Comparison of ENCODE assay signal across 25 cellular contexts in the genomic region with DNA sequence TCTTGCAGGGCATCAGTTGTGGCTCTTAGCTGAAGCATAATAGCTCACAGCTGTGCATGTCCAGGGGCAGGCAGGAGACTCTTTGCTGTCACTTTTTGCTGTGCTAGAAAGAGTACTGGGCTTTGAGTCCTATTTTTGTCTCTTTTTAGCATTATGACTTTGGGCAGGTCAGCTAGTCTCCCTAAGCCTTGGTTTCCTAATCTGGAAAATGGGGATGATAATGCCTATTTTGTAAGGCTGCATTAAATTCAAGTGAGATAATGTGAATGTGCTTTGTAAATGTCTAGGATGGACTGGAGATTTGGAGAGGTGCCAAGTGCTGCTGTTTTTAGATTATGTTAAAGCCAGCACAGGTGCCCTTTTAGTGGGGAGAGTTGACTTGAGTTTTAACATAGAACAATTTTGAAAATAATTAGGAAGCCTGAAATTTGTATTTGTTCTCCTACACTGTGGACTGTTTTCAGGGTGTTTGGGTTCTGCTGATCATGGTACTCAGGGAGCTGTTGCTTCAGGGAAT. TPM values are rescaled to one million over a fixed set of nuclear protein-coding genes. Genes with fewer than 3 reads are reported as not detected.
"Had no signal": no experiment of that assay in that cellular context is flagged by ENCODE, and none has a peak within 500 bp of the region (broad histone marks: within the 10 kb centered on the region; RNA-seq: fewer than 3 reads in every experiment).

No MANE protein-coding gene starts in this region.

- H3K27me3 ChIP-seq: esophagus squamous epithelium, gastrocnemius medialis, pancreas, right atrium auricular region, tibial artery had no signal

- H3K36me3 ChIP-seq: gastrocnemius medialis, pancreas, right atrium auricular region had no signal

- ATAC-seq: activated naive CD4-positive, alpha-beta T cell treated with anti-CD3 and anti-CD28 coated beads, Interleukin-2, amount 50 U/mL, for 72 hours; gastrocnemius medialis; left ventricle myocardium superior; natural killer cell treated with Interleukin-12 subunit alpha and Interleukin-12 subunit beta and Interleukin-15 and Interleukin-18, amount 100 ng/mL, for 72 hours; pancreas; psoas muscle; stimulated activated naive CD8-positive, alpha-beta T cell treated with anti-CD3 and anti-CD28 coated beads, Interleukin-15, amount 100 ng/mL, for 72 hours; WTC11 had no signal

- H3K27ac ChIP-seq: esophagus squamous epithelium, gastrocnemius medialis, pancreas, psoas muscle, right atrium auricular region, tibial artery had no signal

- H3K9me3 ChIP-seq: esophagus squamous epithelium, gastrocnemius medialis, pancreas, psoas muscle, right atrium auricular region, tibial artery had no signal

- H3K4me1 ChIP-seq: pancreas, tibial artery had no signal

- DNase-seq: activated T-cell treated with anti-CD3 and anti-CD28 coated beads, Interleukin-2, amount 50 U/mL, for 1 hour; central memory CD4-positive, alpha-beta T cell; dermis blood vessel endothelial cell; effector CD8-positive, alpha-beta T cell; esophagus squamous epithelium; gastrocnemius medialis; hypothalamus; left ventricle myocardium superior; mammary epithelial cell; pancreas; psoas muscle; stimulated activated CD4-positive, alpha-beta T cell treated with anti-CD3 and anti-CD28 coated beads, Interleukin-12 subunit alpha, Interleukin-12 subunit beta, amount 100 ng/mL, for 4 hours; stimulated activated CD4-positive, alpha-beta T cell treated with anti-CD3 and anti-CD28 coated beads, Interleukin-4, amount 100 ng/mL, for 4 hours; stimulated activated naive CD8-positive, alpha-beta T cell treated with anti-CD3 and anti-CD28 coated beads, Interleukin-15, amount 100 ng/mL, for 72 hours; T1000; tibial artery had no signal

- H3K4me3 ChIP-seq: esophagus squamous epithelium, gastrocnemius medialis, pancreas, psoas muscle, right atrium auricular region, tibial artery had no signal

RNA-seq across cellular contexts. Expression of a gene that starts 25.0 kb away (rescaled TPM):
- total RNA-seq: activated naive CD4-positive, alpha-beta T cell treated with anti-CD3 and anti-CD28 coated beads, Interleukin-2, amount 50 U/mL, for 72 hours; astrocyte; dermis blood vessel endothelial cell; endothelial cell of umbilical vein; esophagus squamous epithelium; gastrocnemius medialis; left ventricle myocardium superior; mammary epithelial cell; mesothelial cell of epicardium; natural killer cell treated with Interleukin-12 subunit alpha and Interleukin-12 subunit beta and Interleukin-15 and Interleukin-18, amount 100 ng/mL, for 72 hours; pancreas; psoas muscle; right atrium auricular region; skeletal muscle tissue; ureter; WTC11 had no signal
- polyA plus RNA-seq: endothelial cell of umbilical vein, mammary epithelial cell, pancreas, psoas muscle had no signal

RNA-seq across cellular contexts. Expression of a gene that starts 50.3 kb away (rescaled TPM):
- total RNA-seq: astrocyte, dermis blood vessel endothelial cell, endothelial cell of umbilical vein, esophagus squamous epithelium, skeletal muscle tissue had no signal
